In genomic region chr12:69824956-69825355, GRCh38 we compare ENCODE assay signal across 25 cellular contexts. TPM values are rescaled to one million over a fixed set of nuclear protein-coding genes. Genes with fewer than 3 reads are reported as not detected.
DNase-seq lines count a peak whose midpoint lies in the region; ATAC-seq and FAIRE-seq lines count a peak whose summit lies in the region.
"Had no signal": no experiment of that assay in that cellular context is flagged by ENCODE, and none has a peak within 500 bp of the region (broad histone marks: within the 10 kb centered on the region; RNA-seq: fewer than 3 reads in every experiment).

TSS of gene MYRFL (plus strand) at chr12:69825227. CDS start at chr12:69825518, 291 bp downstream.

- intact Hi-C loops in left colon (cut with DNase I, micrococcal nuclease), result no loop called here

- H3K4me1 ChIP-seq in duodenal mucosa (ENCODE audit: control insufficient read depth in 1 of 2, insufficient read depth in 2 of 2, low read length in 2 of 2), result peaks cover 8 to 24% of the 10 kb centered on the region in 2 donors
- peaks cover 3 to 7% of the 10 kb centered on the region in 2 donors for H3K4me1 ChIP-seq in small intestine (ENCODE audit: control insufficient read depth in 2 of 2, insufficient read depth in 1 of 2, low read depth in 1 of 2, low read length in 1 of 2)

- peak; percentile 50 for DNase-seq in LoVo (ENCODE audit: low spot score)
- DNase-seq in left colon, result no peak
- peak; percentile 88 for DNase-seq in small intestine
- DNase-seq: C1 segment of cervical spinal cord; Calu3; CD4-positive, alpha-beta memory T cell; COR-L47; DMS53; DMS79 treated with DMSO at 0.1 percent for 48 hours; GF-D8; H9 had no signal

- no peaks in the 10 kb centered on the region for H3K27me3 ChIP-seq in duodenal mucosa (ENCODE audit: control insufficient read depth in 1 of 2, insufficient read depth in 2 of 2, low read length in 2 of 2)
- H3K27me3 ChIP-seq in small intestine (ENCODE audit: control insufficient read depth in 2 of 2, insufficient read depth in 2 of 2, low read length in 2 of 2), result no peaks in the 10 kb centered on the region

- peak; percentile 71 for ATAC-seq in left colon
- no peak for ATAC-seq in HG03565 (IDR thresholded peaks at IDR 0.05; ENCODE audit: unreplicated experiment)
- ATAC-seq in HG03097 (IDR thresholded peaks at IDR 0.05; ENCODE audit: low FRiP score, unreplicated experiment), result no peak
- ATAC-seq in HG03025 (IDR thresholded peaks at IDR 0.05; ENCODE audit: low FRiP score, unreplicated experiment), result no peak
- ATAC-seq: GM23338, HCT116 had no signal

- H3K9ac ChIP-seq in duodenal mucosa (ENCODE audit: low read depth in 1 of 2, low read length in 2 of 2), result peak within 1 kb of the TSS; percentile 61 to 64

- H3K9me3 ChIP-seq in duodenal mucosa (ENCODE audit: control insufficient read depth in 1 of 2, low read length in 2 of 2), result no peaks in the 10 kb centered on the region
- H3K9me3 ChIP-seq in small intestine (ENCODE audit: control insufficient read depth, low read depth), result no peaks in the 10 kb centered on the region

- H3K4me3 ChIP-seq in duodenal mucosa (ENCODE audit: low read depth in 1 of 2, low read length in 2 of 2) (peak within 1 kb of the TSS; percentile 72 to 73), small intestine (ENCODE audit: low read depth in 1 of 2, low read length in 2 of 2) (peak within 1 kb of the TSS in 1 of 2 donors; percentile 75)
- H3K4me3 ChIP-seq: GM23338 had no signal

- WGBS in small intestine, 3 donors, result 24 to 60% (median 25%) methylated on average over 1 of the region's 1 CpG

- H3K27ac ChIP-seq in duodenal mucosa (ENCODE audit: low read depth, low read length), result peak within 1 kb of the TSS; percentile 11
- H3K27ac ChIP-seq in small intestine (ENCODE audit: low read depth in 1 of 2, low read length in 1 of 2), result peak within 1 kb of the TSS; percentile 41 to 64

- H3K36me3 ChIP-seq in duodenal mucosa (ENCODE audit: control insufficient read depth in 1 of 2, insufficient read depth in 2 of 2, low read length in 2 of 2), result no peaks in the 10 kb centered on the region
- peaks cover 0 to 2% of the 10 kb centered on the region in 2 donors for H3K36me3 ChIP-seq in small intestine (ENCODE audit: control insufficient read depth in 2 of 2, insufficient read depth in 2 of 2, low read length in 2 of 2)

- peak; percentile 82 for FAIRE-seq in small intestine (lab: Jason Lieb, UNC)
- FAIRE-seq: GM12891, GM18507 had no signal

RNA-seq across cellular contexts. Expression of gene MYRFL, which starts in this region (rescaled TPM):
- 1 to 10 TPM; 1.0 to 1.3 TPM for total RNA-seq in left colon
- polyA plus RNA-seq in small intestine, result 10 to 100 TPM; 31.2 to 56.5 (median 54.3) TPM
- total RNA-seq: A172; A673; CD4-positive, alpha-beta memory T cell; Daoy; G401; H4 had no signal
- polyA plus RNA-seq: BJ; CD4-positive, alpha-beta memory T cell had no signal

Comparison
In these comparisons a context has a peak if more than half of its experiments do, and no peak if none do; other contexts are left out.
1. DNase-seq: peak in LoVo (single experiment) and small intestine (single experiment); none in left colon (0 of 2).